ENCODE assay signal across 23 cellular contexts in the genomic region with DNA sequence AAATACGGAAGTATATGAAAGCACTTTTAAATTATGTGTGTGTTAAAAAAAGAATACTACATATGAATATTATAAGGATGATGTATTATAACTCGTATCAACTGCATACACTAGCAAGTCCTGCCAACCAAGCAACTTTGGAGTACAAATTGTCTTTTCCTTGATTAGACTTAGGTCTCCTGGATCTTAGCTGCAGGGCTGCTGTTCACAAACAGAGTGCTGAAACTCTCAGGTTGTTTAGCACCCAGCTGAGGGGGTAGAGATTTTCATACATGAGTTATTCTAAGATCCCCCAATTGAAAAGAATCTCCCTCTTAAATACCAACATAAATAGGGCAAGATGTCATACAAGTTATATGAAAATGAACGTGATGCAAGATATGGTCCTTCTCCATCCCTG.
DNase-seq lines count a peak whose midpoint lies in the region; ATAC-seq and TF ChIP-seq lines count a peak whose summit lies in the region.
"Had no signal": no experiment of that assay in that cellular context is flagged by ENCODE, and none has a peak within 500 bp of the region (broad histone marks: within the 10 kb centered on the region; RNA-seq: fewer than 3 reads in every experiment).

No MANE protein-coding gene starts in this region.

- DNase-seq in GM23338 (ENCODE audit: low spot score): peak; percentile 52
- DNase-seq in OCI-M1 (lab: John Stamatoyannopoulos, UW): peak; percentile 12
- DNase-seq in fibroblast of mammary gland (ENCODE audit: low read depth): peak; percentile 30
- peak; percentile 31 for DNase-seq in neural progenitor cell (ENCODE audit: low spot score)
- no peak for DNase-seq in NCI-H1694 treated with DMSO at 0.1 percent for 48 hours (lab: John Stamatoyannopoulos, UW)
- DNase-seq in activated CD8-positive, alpha-beta T cell treated with anti-CD3 and anti-CD28 coated beads, Interleukin-2, amount 10 ng/mL, durations not matched to agents 7 days and 5 days: no peak
- DNase-seq: activated effector memory CD4-positive, alpha-beta T cell treated with Interleukin-2 at 50 U/mL for 16 hours; adrenal gland; central memory CD4-positive, alpha-beta T cell; effector CD4-positive, alpha-beta T cell; HCEC 1CT; immature natural killer cell; mammary epithelial cell; naive B cell; NCI-H2227 treated with DMSO at 0.1 percent for 48 hours; NCI-H82; ovary; sigmoid colon; stimulated activated naive CD4-positive, alpha-beta T cell had no signal

- H3K9me3 Mint-ChIP-seq in GM23338 (no peaks in the 10 kb centered on the region), neural progenitor cell (no peaks in the 10 kb centered on the region)
- H3K9me3 Mint-ChIP-seq in activated CD8-positive, alpha-beta T cell treated with anti-CD3 and anti-CD28 coated beads, Interleukin-2, amount 10 ng/mL, durations not matched to agents 7 days and 5 days (ENCODE audit: insufficient read depth): no peaks in the 10 kb centered on the region

- H3K27ac Mint-ChIP-seq in GM23338: no peak overlapping the region
- H3K27ac Mint-ChIP-seq in neural progenitor cell: no peak overlapping the region
- no peak overlapping the region for H3K27ac Mint-ChIP-seq in activated CD8-positive, alpha-beta T cell treated with anti-CD3 and anti-CD28 coated beads, Interleukin-2, amount 10 ng/mL, durations not matched to agents 7 days and 5 days
- H3K27ac Mint-ChIP-seq: immature natural killer cell, naive B cell had no signal

- H3F3A ChIP-seq in GM23338 (replicated peaks; ENCODE audit: low read depth) (no peaks in the 10 kb centered on the region), neural progenitor cell (ENCODE audit: low read depth) (no peaks in the 10 kb centered on the region)

- no peak overlapping the region for H2AFZ ChIP-seq in GM23338
- no peak overlapping the region for H2AFZ ChIP-seq in neural progenitor cell (replicated peaks)

- H3K4me1 Mint-ChIP-seq in GM23338: no peaks in the 10 kb centered on the region
- no peaks in the 10 kb centered on the region for H3K4me1 Mint-ChIP-seq in neural progenitor cell
- no peaks in the 10 kb centered on the region for H3K4me1 Mint-ChIP-seq in activated CD8-positive, alpha-beta T cell treated with anti-CD3 and anti-CD28 coated beads, Interleukin-2, amount 10 ng/mL, durations not matched to agents 7 days and 5 days (ENCODE audit: low read depth)
- H3K4me1 Mint-ChIP-seq: immature natural killer cell, naive B cell had no signal

- no peak overlapping the region for H3K4me3 Mint-ChIP-seq in GM23338
- H3K4me3 Mint-ChIP-seq in neural progenitor cell: no peak overlapping the region
- no peak overlapping the region for H3K4me3 Mint-ChIP-seq in activated CD8-positive, alpha-beta T cell treated with anti-CD3 and anti-CD28 coated beads, Interleukin-2, amount 10 ng/mL, durations not matched to agents 7 days and 5 days
- H3K4me3 Mint-ChIP-seq: immature natural killer cell, naive B cell had no signal

- POLR2A ChIA-PET in activated CD8-positive, alpha-beta T cell treated with anti-CD3 and anti-CD28 coated beads, Interleukin-2, amount 10 ng/mL, durations not matched to agents 7 days and 5 days (lab: Charles Lee): no interaction called here

- CTCF ChIA-PET in activated CD8-positive, alpha-beta T cell treated with anti-CD3 and anti-CD28 coated beads, Interleukin-2, amount 10 ng/mL, durations not matched to agents 7 days and 5 days (lab: Charles Lee): no interaction called here

- H3K36me3 Mint-ChIP-seq in GM23338 (ENCODE audit: low read depth): no peaks in the 10 kb centered on the region
- H3K36me3 Mint-ChIP-seq in neural progenitor cell: no peaks in the 10 kb centered on the region
- no peaks in the 10 kb centered on the region for H3K36me3 Mint-ChIP-seq in activated CD8-positive, alpha-beta T cell treated with anti-CD3 and anti-CD28 coated beads, Interleukin-2, amount 10 ng/mL, durations not matched to agents 7 days and 5 days (ENCODE audit: low read depth)
- H3K36me3 Mint-ChIP-seq: immature natural killer cell, naive B cell had no signal

- H3K4me3 ChIP-seq in GM23338 (no peak overlapping the region), fibroblast of mammary gland (ENCODE audit: control insufficient read depth, low read depth, low read length) (no peak overlapping the region), neural progenitor cell (no peak overlapping the region)
- H3K4me3 ChIP-seq: adrenal gland, BLaER1, ovary, sigmoid colon had no signal

- ATAC-seq in GM23338: no peak; the same call in 2 of the 3 replicates
- no peak for ATAC-seq in HG03025 (IDR thresholded peaks at IDR 0.05; ENCODE audit: low FRiP score, unreplicated experiment)
- ATAC-seq in activated CD8-positive, alpha-beta T cell treated with anti-CD3 and anti-CD28 coated beads, Interleukin-2, amount 10 ng/mL, durations not matched to agents 7 days and 5 days: no peak
- ATAC-seq: esophagus mucosa, HepG2 had no signal

- TF ChIP-seq CTCF in GM23338 (conservative IDR thresholded peaks at IDR 0.05; ENCODE audit: low read depth in 2 of 2): no peak
- TF ChIP-seq CTCF in fibroblast of mammary gland (conservative IDR thresholded peaks at IDR 0.05; ENCODE audit: control insufficient read depth, insufficient read depth, low read depth, low read length): no peak
- TF ChIP-seq CTCF in neural progenitor cell (IDR thresholded peaks at IDR 0.05): no peak

- H3K36me3 ChIP-seq in GM23338 (ENCODE audit: insufficient read depth) (no peaks in the 10 kb centered on the region), neural progenitor cell (no peaks in the 10 kb centered on the region)
- H3K36me3 ChIP-seq: adrenal gland, BLaER1, ovary, sigmoid colon had no signal

- H3K27me3 ChIP-seq in GM23338 (ENCODE audit: insufficient read depth) (no peaks in the 10 kb centered on the region), neural progenitor cell (no peaks in the 10 kb centered on the region)
- H3K27me3 ChIP-seq: adrenal gland, BLaER1, ovary, sigmoid colon had no signal

- H3K9ac ChIP-seq in neural progenitor cell: no peak overlapping the region
- H3K9ac ChIP-seq: BLaER1 had no signal

- H3K27ac ChIP-seq in GM23338 (ENCODE audit: low read depth): no peak overlapping the region
- no peak overlapping the region for H3K27ac ChIP-seq in neural progenitor cell
- H3K27ac ChIP-seq: adrenal gland, BLaER1, ovary, sigmoid colon had no signal

- no peaks in the 10 kb centered on the region for H3K9me3 ChIP-seq in neural progenitor cell (ENCODE audit: low read depth)
- H3K9me3 ChIP-seq: adrenal gland, BLaER1, ovary, sigmoid colon had no signal

- no peaks in the 10 kb centered on the region for H3K79me2 ChIP-seq in GM23338 (replicated peaks; ENCODE audit: insufficient read depth)
- no peaks in the 10 kb centered on the region for H3K79me2 ChIP-seq in neural progenitor cell (ENCODE audit: low read depth)

- H3K4me1 ChIP-seq in GM23338 (ENCODE audit: insufficient read depth) (no peaks in the 10 kb centered on the region), neural progenitor cell (no peaks in the 10 kb centered on the region)
- H3K4me1 ChIP-seq: adrenal gland, BLaER1 had no signal

- H3K9me2 ChIP-seq in GM23338 (ENCODE audit: insufficient read depth): peaks cover under 1% of the 10 kb centered on the region; the same call in 1 of the 2 replicates

- H3K27me3 Mint-ChIP-seq in GM23338 (ENCODE audit: insufficient read depth, low read depth, poor library complexity) (peaks cover 2% of the 10 kb centered on the region), neural progenitor cell (ENCODE audit: insufficient read depth, low read depth) (peaks cover 3% of the 10 kb centered on the region)
- H3K27me3 Mint-ChIP-seq in activated CD8-positive, alpha-beta T cell treated with anti-CD3 and anti-CD28 coated beads, Interleukin-2, amount 10 ng/mL, durations not matched to agents 7 days and 5 days (ENCODE audit: low read depth): peaks cover 9% of the 10 kb centered on the region

- H3K4me2 ChIP-seq in GM23338 (no peak overlapping the region), neural progenitor cell (no peak overlapping the region)
- H3K4me2 ChIP-seq: BLaER1 had no signal

- H4K20me1 ChIP-seq in GM23338 (replicated peaks; ENCODE audit: insufficient read depth) (no peaks in the 10 kb centered on the region), neural progenitor cell (ENCODE audit: low read depth) (no peaks in the 10 kb centered on the region)
- H4K20me1 ChIP-seq: BLaER1 had no signal

Comparison
In these comparisons a context has a peak if more than half of its experiments do, and no peak if none do; other contexts are left out.
1. DNase-seq: peak in GM23338 (single experiment), OCI-M1 (single experiment), fibroblast of mammary gland (single experiment) and neural progenitor cell (single experiment); none in NCI-H1694 treated with DMSO at 0.1 percent for 48 hours (single experiment) and activated CD8-positive, alpha-beta T cell treated with anti-CD3 and anti-CD28 coated beads, Interleukin-2, amount 10 ng/mL, durations not matched to agents 7 days and 5 days (single experiment).